Comparison of ENCODE assay signal across 24 cellular contexts in the genomic region with DNA sequence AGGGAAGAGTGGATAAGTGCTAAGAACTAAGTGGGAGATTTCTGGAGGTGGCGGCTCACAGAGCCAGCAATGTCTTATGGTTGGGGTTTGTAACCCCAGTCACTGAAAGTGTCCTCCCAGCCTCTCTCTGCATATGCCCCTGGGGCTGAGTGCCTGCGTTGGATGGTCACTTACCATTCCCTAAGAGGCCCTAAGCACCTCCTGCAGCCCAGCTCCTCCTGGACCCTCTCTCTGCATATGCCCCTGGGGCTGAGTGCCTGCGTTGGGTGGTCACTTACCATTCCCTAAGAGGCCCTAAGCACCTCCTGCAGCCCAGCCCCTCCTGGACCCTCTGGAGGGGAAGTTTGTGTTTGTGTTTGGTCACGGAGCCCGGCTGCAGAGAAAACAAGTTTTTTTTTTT.
A peak's percentile ranks its signal among the peaks of the same experiment; 100 is the strongest.
DNase-seq lines count a peak whose midpoint lies in the region; ATAC-seq and TF ChIP-seq lines count a peak whose summit lies in the region.
"Had no signal": no experiment of that assay in that cellular context is flagged by ENCODE, and none has a peak within 500 bp of the region (broad histone marks: within the 10 kb centered on the region; RNA-seq: fewer than 3 reads in every experiment).

No MANE protein-coding gene starts in this region.

- no peaks in the 10 kb centered on the region for H3K4me1 ChIP-seq in sigmoid colon
- H3K4me1 ChIP-seq in aorta (ENCODE audit: control insufficient read depth in 1 of 2, insufficient read depth in 2 of 2, low read length in 2 of 2): no peaks in the 10 kb centered on the region
- no peaks in the 10 kb centered on the region for H3K4me1 ChIP-seq in PC-9 (replicated peaks; ENCODE audit: insufficient read depth)
- H3K4me1 ChIP-seq: BE2C; BLaER1 treated with 17β-estradiol and CSF1 and Interleukin-3, amounts not matched to agents 10 nM and 100 nM had no signal

- peak; percentile 45 for DNase-seq in activated CD8-positive, alpha-beta memory T cell treated with anti-CD3 and anti-CD28 coated beads for 24 hours
- DNase-seq in activated CD8-positive, alpha-beta memory T cell treated with anti-CD3 and anti-CD28 coated beads, Interleukin-2, amount 50 U/mL, for 4 hours: no peak
- DNase-seq in sigmoid colon (peak; percentile 45), aorta (no peak), PC-9 (no peak), NCI-H1436 treated with DMSO at 0.1 percent for 48 hours (lab: John Stamatoyannopoulos, UW) (no peak)
- DNase-seq: ACHN; AML-193; BE2C; CD4-positive, alpha-beta T cell; CD8-positive, alpha-beta memory T cell; DMS 273 treated with DMSO at 0.1 percent for 48 hours; DMS79; EL; GDM1; H9 had no signal

- H3K36me3 Mint-ChIP-seq in dendritic cell treated with granulocyte-macrophage colony-stimulating factor and Interleukin-4, amounts not matched to agents 40 ng/mL and 50 ng/mL, for 4 days (ENCODE audit: low read depth): no peaks in the 10 kb centered on the region
- H3K36me3 Mint-ChIP-seq: CD14-positive monocyte; CD8-positive, alpha-beta memory T cell had no signal

- POLR2A ChIA-PET in PC-9 (lab: Charles Lee; ENCODE audit: unreplicated experiment): no interaction called here

- no peaks in the 10 kb centered on the region for H3F3A ChIP-seq in PC-9 (ENCODE audit: insufficient read depth, low read depth)

- H3K27me3 ChIP-seq in sigmoid colon: peaks cover 0 to 5% (median 0%) of the 10 kb centered on the region in 3 donors
- H3K27me3 ChIP-seq in aorta (ENCODE audit: control insufficient read depth in 1 of 2, insufficient read depth in 2 of 2, low read length in 1 of 2): no peaks in the 10 kb centered on the region
- no peaks in the 10 kb centered on the region for H3K27me3 ChIP-seq in PC-9 (ENCODE audit: insufficient read depth, low read depth)
- H3K27me3 ChIP-seq: BE2C; BLaER1 treated with 17β-estradiol and CSF1 and Interleukin-3, amounts not matched to agents 10 nM and 100 nM had no signal

- H3K36me3 ChIP-seq in sigmoid colon (no peaks in the 10 kb centered on the region), aorta (ENCODE audit: control insufficient read depth in 1 of 2, insufficient read depth in 2 of 2, low read length in 1 of 2) (no peaks in the 10 kb centered on the region), PC-9 (ENCODE audit: low read depth) (no peaks in the 10 kb centered on the region)
- H3K36me3 ChIP-seq: BE2C; BLaER1 treated with 17β-estradiol and CSF1 and Interleukin-3, amounts not matched to agents 10 nM and 100 nM had no signal

- ATAC-seq in aorta (ENCODE audit: low FRiP score) (peak; percentile 52), HG03175 (IDR thresholded peaks at IDR 0.05; ENCODE audit: unreplicated experiment) (no peak)
- ATAC-seq: GM12878, GM23338, HCT116 had no signal

- intact Hi-C loops in dendritic cell treated with granulocyte-macrophage colony-stimulating factor and Interleukin-4, amounts not matched to agents 40 ng/mL and 50 ng/mL, for 4 days (cut with micrococcal nuclease): no loop called here
- intact Hi-C loops in sigmoid colon (cut with DNase I): no loop called here
- intact Hi-C loops in aorta (cut with DNase I): no loop called here
- intact Hi-C loops in PC-9 (cut with micrococcal nuclease; ENCODE audit: unreplicated experiment): no loop called here

- peaks cover 5% of the 10 kb centered on the region for H3K27me3 Mint-ChIP-seq in dendritic cell treated with granulocyte-macrophage colony-stimulating factor and Interleukin-4, amounts not matched to agents 40 ng/mL and 50 ng/mL, for 4 days

- no peak for TF ChIP-seq EP300 in sigmoid colon (IDR thresholded peaks at IDR 0.05)

- no peaks in the 10 kb centered on the region for H4K20me1 ChIP-seq in PC-9 (ENCODE audit: insufficient read depth)
- H4K20me1 ChIP-seq: BLaER1 treated with 17β-estradiol and CSF1 and Interleukin-3, amounts not matched to agents 10 nM and 100 nM had no signal

- WGBS in sigmoid colon, 2 donors: 83 to 84% methylated on average over 5 of the region's 5 CpGs
- 64 to 69% methylated on average over 5 of the region's 5 CpGs for WGBS in aorta, 2 donors

- H3K4me3 Mint-ChIP-seq in dendritic cell treated with granulocyte-macrophage colony-stimulating factor and Interleukin-4, amounts not matched to agents 40 ng/mL and 50 ng/mL, for 4 days: no peak overlapping the region
- H3K4me3 Mint-ChIP-seq: CD14-positive monocyte; CD4-positive, alpha-beta T cell; CD8-positive, alpha-beta memory T cell; GM23338; H9 had no signal

- H3K27ac ChIP-seq in sigmoid colon (no peak overlapping the region), aorta (ENCODE audit: low read depth in 1 of 2, low read length in 2 of 2) (no peak overlapping the region), PC-9 (no peak overlapping the region)
- H3K27ac ChIP-seq: 22Rv1; BLaER1 treated with 17β-estradiol and CSF1 and Interleukin-3, amounts not matched to agents 10 nM and 100 nM had no signal

- TF ChIP-seq CTCF in sigmoid colon (IDR thresholded peaks at IDR 0.05): no peak
- TF ChIP-seq CTCF in PC-9 (conservative IDR thresholded peaks at IDR 0.05): no peak

- H3K4me2 ChIP-seq in PC-9: no peak overlapping the region
- H3K4me2 ChIP-seq: BLaER1 treated with 17β-estradiol and CSF1 and Interleukin-3, amounts not matched to agents 10 nM and 100 nM; GM23338 had no signal

- peak overlapping the region; percentile 28 for H3K27ac Mint-ChIP-seq in dendritic cell treated with granulocyte-macrophage colony-stimulating factor and Interleukin-4, amounts not matched to agents 40 ng/mL and 50 ng/mL, for 4 days
- H3K27ac Mint-ChIP-seq: CD4-positive, alpha-beta T cell; CD8-positive, alpha-beta memory T cell; GM23338; H9 had no signal

- H3K9me2 ChIP-seq in PC-9 (ENCODE audit: insufficient read depth): no peaks in the 10 kb centered on the region

- no TSS peak for BruUV-seq in PC-9 (replicated peaks; lab: Mats Ljungman, UMichigan)

- peaks cover 26% of the 10 kb centered on the region for H3K9me3 Mint-ChIP-seq in dendritic cell treated with granulocyte-macrophage colony-stimulating factor and Interleukin-4, amounts not matched to agents 40 ng/mL and 50 ng/mL, for 4 days

- H3K9me3 ChIP-seq in sigmoid colon: no peaks in the 10 kb centered on the region
- no peaks in the 10 kb centered on the region for H3K9me3 ChIP-seq in aorta (ENCODE audit: control insufficient read depth, low read length)
- no peaks in the 10 kb centered on the region for H3K9me3 ChIP-seq in PC-9 (ENCODE audit: insufficient read depth, low read depth)
- H3K9me3 ChIP-seq: BE2C; BLaER1 treated with 17β-estradiol and CSF1 and Interleukin-3, amounts not matched to agents 10 nM and 100 nM had no signal

- no peak overlapping the region for H2AFZ ChIP-seq in PC-9
- H2AFZ ChIP-seq: GM23338 had no signal

- CTCF ChIA-PET in PC-9 (lab: Charles Lee): no interaction called here

- peaks cover 48% of the 10 kb centered on the region for H3K4me1 Mint-ChIP-seq in dendritic cell treated with granulocyte-macrophage colony-stimulating factor and Interleukin-4, amounts not matched to agents 40 ng/mL and 50 ng/mL, for 4 days (ENCODE audit: low read depth)
- H3K4me1 Mint-ChIP-seq: GM23338, H9 had no signal

- no peak for TF ChIP-seq POLR2A in sigmoid colon (IDR thresholded peaks at IDR 0.05)

- no peak overlapping the region for H3K4me3 ChIP-seq in sigmoid colon
- H3K4me3 ChIP-seq in aorta (ENCODE audit: low read length in 2 of 2): no peak overlapping the region
- no peak overlapping the region for H3K4me3 ChIP-seq in PC-9
- H3K4me3 ChIP-seq: BLaER1 treated with 17β-estradiol and CSF1 and Interleukin-3, amounts not matched to agents 10 nM and 100 nM; GM12878; GM23338 had no signal

- no peaks in the 10 kb centered on the region for H3K79me2 ChIP-seq in PC-9 (ENCODE audit: low read depth)

Comparison
In these comparisons a context has a peak if more than half of its experiments do, and no peak if none do; other contexts are left out.
1. DNase-seq: peak in activated CD8-positive, alpha-beta memory T cell treated with anti-CD3 and anti-CD28 coated beads for 24 hours (single experiment) and sigmoid colon (single experiment); none in activated CD8-positive, alpha-beta memory T cell treated with anti-CD3 and anti-CD28 coated beads, Interleukin-2, amount 50 U/mL, for 4 hours (single experiment), aorta (0 of 2), PC-9 (0 of 2) and NCI-H1436 treated with DMSO at 0.1 percent for 48 hours (single experiment).